2 cellular contexts compared by ENCODE assay signal in genomic region chr1:30601316-30602085, GRCh38.
TF ChIP-seq lines count a peak whose summit lies in the region.

No MANE protein-coding gene starts in this region.

TF ChIP-seq in HepG2, 621 proteins besides CTCF, POLR2A, EP300 and RAD21:
- no peak for TF ChIP-seq ZNF619 (CRISPR knock-in tag; IDR thresholded peaks at IDR 0.05)

TF ChIP-seq in K562, 482 proteins besides CTCF, POLR2A, EP300 and RAD21:
- no peak for TF ChIP-seq ZBTB12 (CRISPR knock-in tag; IDR thresholded peaks at IDR 0.05)
